In genomic region chr9:126475933-126476555, GRCh38 we compare ENCODE assay signal across 25 cellular contexts.
"Had no signal": no experiment of that assay in that cellular context is flagged by ENCODE, and none has a peak within 500 bp of the region (broad histone marks: within the 10 kb centered on the region; RNA-seq: fewer than 3 reads in every experiment).

No MANE protein-coding gene starts in this region.

- H3K4me2 ChIP-seq: smooth muscle cell had no signal

- H3K4me3 Mint-ChIP-seq: activated B cell treated with CpG ODN at 0.5 μM for 24 hours; activated naive CD8-positive, alpha-beta T cell; activated T-cell treated with anti-CD3 and anti-CD28 coated beads, Interleukin-2, amount 50 U/mL, for 72 hours; brain; nephron; T-cell; T-helper 2 cell treated with Interferon-gamma antibody and Interleukin-4, amounts not matched to agents 5 μg/mL and 100 μg/mL, for 36 hours had no signal

- H3K9me3 Mint-ChIP-seq: nephron; T-cell; T-helper 2 cell treated with Interferon-gamma antibody and Interleukin-4, amounts not matched to agents 5 μg/mL and 100 μg/mL, for 36 hours had no signal

- H2AFZ ChIP-seq: parathyroid adenoma had no signal

- H3K27ac Mint-ChIP-seq: activated B cell treated with CpG ODN at 0.5 μM for 24 hours; activated naive CD8-positive, alpha-beta T cell; activated T-cell treated with anti-CD3 and anti-CD28 coated beads, Interleukin-2, amount 50 U/mL, for 72 hours; T-cell; T-helper 2 cell treated with Interferon-gamma antibody and Interleukin-4, amounts not matched to agents 5 μg/mL and 100 μg/mL, for 36 hours had no signal

- DNase-seq: activated B cell treated with CpG ODN at 0.5 μM for 24 hours; activated CD4-positive, alpha-beta T cell treated with anti-CD3 and anti-CD28 coated beads, Interleukin-2, amount 50 U/mL, for 1 hour; activated effector memory CD4-positive, alpha-beta T cell treated with Interleukin-2 at 50 U/mL for 16 hours; activated naive CD4-positive, alpha-beta T cell treated with Interleukin-2 at 50 U/mL for 16 hours; activated T-cell treated with anti-CD3 and anti-CD28 coated beads for 4 hours; activated T-cell treated with anti-CD3 and anti-CD28 coated beads, Interleukin-2, amount 50 U/mL, for 72 hours; cortex of kidney; foreskin keratinocyte; hypothalamus; left ventricle myocardium inferior; stimulated activated CD4-positive, alpha-beta T cell treated with anti-CD3 and anti-CD28 coated beads, Interleukin-15, amount 100 ng/mL, for 24 hours; stimulated activated CD4-positive, alpha-beta T cell treated with anti-CD3 and anti-CD28 coated beads, Interleukin-2, amount 100 ng/mL, for 24 hours; stimulated activated naive CD4-positive, alpha-beta T cell treated with Interleukin-2 at 50 U/mL for 16 hours; T-cell had no signal

- ATAC-seq: activated T-cell treated with anti-CD3 and anti-CD28 coated beads, Interleukin-2, amount 50 U/mL, for 72 hours; foreskin keratinocyte; heart left ventricle; T-cell had no signal

- H3K4me1 ChIP-seq: foreskin keratinocyte, left ventricle myocardium inferior, parathyroid adenoma, right atrium auricular region had no signal

- H3K27me3 Mint-ChIP-seq: activated B cell treated with CpG ODN at 0.5 μM for 24 hours; activated naive CD8-positive, alpha-beta T cell; T-cell had no signal

- H3K4me3 ChIP-seq: cardiac muscle cell, esophagus muscularis mucosa, heart left ventricle, left ventricle myocardium inferior, right atrium auricular region, smooth muscle cell, tibial nerve had no signal

- H3K79me2 ChIP-seq: parathyroid adenoma had no signal

- H3K9ac ChIP-seq: parathyroid adenoma had no signal

- H3K9me3 ChIP-seq: esophagus muscularis mucosa, heart left ventricle, left ventricle myocardium inferior, right atrium auricular region, tibial nerve had no signal

- H3K27me3 ChIP-seq: cardiac muscle cell, esophagus muscularis mucosa, foreskin keratinocyte, heart left ventricle, right atrium auricular region, tibial nerve had no signal

- H3K36me3 ChIP-seq: cardiac muscle cell, left ventricle myocardium inferior, right atrium auricular region had no signal

- H3K27ac ChIP-seq: cardiac muscle cell, esophagus muscularis mucosa, foreskin keratinocyte, heart left ventricle, left ventricle myocardium inferior, parathyroid adenoma, right atrium auricular region, tibial nerve had no signal
